ENCODE assay signal across 12 cellular contexts in the genomic region with DNA sequence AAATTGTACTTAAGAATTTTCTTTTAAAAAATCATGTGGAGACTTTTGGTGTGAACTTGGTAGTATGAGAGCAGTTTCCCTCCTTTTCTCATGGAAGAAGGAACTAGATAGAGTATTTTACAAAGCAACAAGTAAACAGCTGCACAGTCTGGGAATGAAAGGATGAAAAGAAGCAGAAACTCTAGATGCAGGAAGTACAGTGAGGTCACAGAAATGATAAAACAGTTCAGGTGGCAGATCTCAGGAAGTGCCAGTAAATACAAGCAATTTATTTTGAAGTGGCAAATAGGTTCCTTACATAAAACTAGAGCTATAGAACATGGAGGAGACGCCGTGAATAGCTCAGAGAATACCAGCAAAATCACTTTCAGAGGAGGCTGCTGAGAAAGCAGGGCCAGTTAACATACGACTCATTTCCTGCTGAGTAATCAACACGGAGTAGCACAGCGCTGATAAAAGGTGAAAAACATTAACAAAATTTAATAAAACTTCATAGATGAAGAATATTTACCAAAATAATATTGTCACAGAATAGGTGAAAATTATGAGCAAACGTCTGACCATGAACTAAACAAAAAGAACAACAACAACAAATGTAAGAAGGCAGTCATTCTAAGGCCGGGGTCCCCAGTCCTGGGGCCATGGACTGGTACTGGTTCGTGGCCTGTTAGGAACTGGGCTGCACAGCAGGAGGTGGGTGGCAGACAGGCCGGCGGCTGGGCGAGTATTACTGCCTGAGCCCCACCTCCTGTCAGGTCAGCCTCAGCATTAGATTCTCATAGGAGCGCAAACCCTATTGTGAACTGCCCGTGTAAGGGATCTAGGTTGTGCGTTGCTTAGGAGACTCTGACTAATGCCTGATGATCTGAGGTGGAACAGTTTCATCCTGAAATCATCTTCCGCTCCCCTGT. TPM values are rescaled to one million over a fixed set of nuclear protein-coding genes. Genes with fewer than 3 reads are reported as not detected.
DNase-seq lines count a peak whose midpoint lies in the region; ATAC-seq, FAIRE-seq and TF ChIP-seq lines count a peak whose summit lies in the region.
"Not testable (repeated sequence)": the region's sequence is repeated elsewhere in the genome, so short reads cannot be mapped to it uniquely, and the experiment has no call there.
"Had no signal": no experiment of that assay in that cellular context is flagged by ENCODE, and none has a peak within 500 bp of the region (broad histone marks: within the 10 kb centered on the region; RNA-seq: fewer than 3 reads in every experiment).

No MANE protein-coding gene starts in this region.

- SMC1A ChIA-PET in GM12878 (lab: Charles Lee; ENCODE audit: uncharacterized antibody, unreplicated experiment) = not testable (repeated sequence)

- dilution Hi-C loops in IMR-90 (cut with HindIII; ENCODE audit: low sequenced_read_pairs, unreplicated experiment) = not testable (repeated sequence)

- not testable (repeated sequence) for H3K79me2 ChIP-seq in GM12878 (ENCODE audit: control insufficient read depth, insufficient read depth, low read length)

- not testable (repeated sequence) for H3K18ac ChIP-seq in IMR-90 (ENCODE audit: low read depth, low read length)

- not testable (repeated sequence) for FAIRE-seq in GM12878 (lab: Jason Lieb, UNC)

- H3K4me1 ChIP-seq in IMR-90 (ENCODE audit: control insufficient read depth, insufficient read depth, low read length); GM12878 (ENCODE audit: control insufficient read depth, insufficient read depth, low read length): not testable (repeated sequence)

- not testable (repeated sequence) for H2AK9ac ChIP-seq in IMR-90 (replicated peaks; ENCODE audit: low read depth, low read length, poor library complexity)

- not testable (repeated sequence) for H4K8ac ChIP-seq in IMR-90 (ENCODE audit: low read depth in 2 of 2, low read length in 2 of 2)

- not testable (repeated sequence) for H2BK15ac ChIP-seq in IMR-90 (ENCODE audit: low read depth, low read length)

- H3K56ac ChIP-seq in IMR-90 (ENCODE audit: extremely low read depth, insufficient read depth, low read length) = not testable (repeated sequence)

- ATAC-seq in IMR-90 (ENCODE audit: low read depth) (peak; percentile 94), GM12878 (peak; percentile 27; the same call in 1 of the 3 replicates)

- H2AK5ac ChIP-seq in IMR-90 (ENCODE audit: low read depth, low read length) = not testable (repeated sequence)

- not testable (repeated sequence) for H3K79me1 ChIP-seq in IMR-90 (ENCODE audit: low read depth in 1 of 2, low read length in 2 of 2)

- H2BK120ac ChIP-seq in IMR-90 (ENCODE audit: low read depth, low read length) = 0 out of 2 replicates have a peak overlapping the region, but pooled peaks have one; percentile 32

- H4K20me1 ChIP-seq in IMR-90 (ENCODE audit: insufficient read depth, low read length); GM12878 (ENCODE audit: control insufficient read depth, insufficient read depth): not testable (repeated sequence)

- peak overlapping the region; percentile 65 for H3K27ac ChIP-seq in C4-2B
- H3K27ac ChIP-seq in IMR-90 (ENCODE audit: insufficient read depth, low read length); GM12878 (ENCODE audit: control insufficient read depth, insufficient read depth): not testable (repeated sequence)

- peak overlapping the region; percentile 45; the same call in 1 of the 2 replicates for H3K4me2 ChIP-seq in IMR-90 (ENCODE audit: low read depth, low read length)
- not testable (repeated sequence) for H3K4me2 ChIP-seq in GM12878 (ENCODE audit: control insufficient read depth, insufficient read depth)

- RAD21 ChIA-PET in GM12878 (lab: Charles Lee; ENCODE audit: unreplicated experiment) = not testable (repeated sequence)

- not testable (repeated sequence) for H3K9me3 ChIP-seq in IMR-90 (ENCODE audit: control insufficient read depth, insufficient read depth, low read length); GM12878 (replicated peaks; ENCODE audit: control insufficient read depth, insufficient read depth, low read length)

- H3K36me3 ChIP-seq in IMR-90 (ENCODE audit: control insufficient read depth, insufficient read depth, low read length); GM12878 (ENCODE audit: control insufficient read depth in 2 of 2, insufficient read depth in 2 of 2, low read length in 1 of 2): not testable (repeated sequence)

- H3K4ac ChIP-seq in IMR-90 (ENCODE audit: low read depth, low read length) = not testable (repeated sequence)

- not testable (repeated sequence) for H3K9me1 ChIP-seq in IMR-90 (ENCODE audit: insufficient read depth, low read length)

- H2AFZ ChIP-seq in IMR-90 (replicated peaks; ENCODE audit: low read length, poor library complexity); GM12878 (ENCODE audit: control insufficient read depth, low read depth, low read length): not testable (repeated sequence)

- not testable (repeated sequence) for TF ChIP-seq POLR2A in IMR-90 (IDR thresholded peaks at IDR 0.05; ENCODE audit: low read depth, low read length); GM12878 (IDR thresholded peaks at IDR 0.05; ENCODE audit: low read depth, low read length)

- POLR2A ChIA-PET in IMR-90 (lab: Charles Lee; ENCODE audit: unreplicated experiment); GM12878 (lab: Charles Lee): not testable (repeated sequence)

- not testable (repeated sequence) for H3K14ac ChIP-seq in IMR-90 (replicated peaks; ENCODE audit: low read depth, low read length)

- not testable (repeated sequence) for TF ChIP-seq CTCF in C4-2B (conservative IDR thresholded peaks at IDR 0.05); IMR-90 (conservative IDR thresholded peaks at IDR 0.05; ENCODE audit: low read depth, low read length); GM12878 (IDR thresholded peaks at IDR 0.05 in 2 of 3, conservative IDR thresholded peaks at IDR 0.05 in 1 of 3; ENCODE audit: control insufficient read depth in 2 of 3, extremely low read depth in 1 of 3, insufficient read depth in 1 of 3, low read depth in 3 of 3, low read length in 3 of 3)

- in situ Hi-C loops in IMR-90 (cut with MboI; ENCODE audit: low sequenced_read_pairs); GM12878 (cut with MboI): not testable (repeated sequence)

- not testable (repeated sequence) for H2BK20ac ChIP-seq in IMR-90 (ENCODE audit: low read depth, low read length)

- H3K23ac ChIP-seq in IMR-90 (ENCODE audit: low read depth, low read length) = not testable (repeated sequence)

- H3K9ac ChIP-seq in IMR-90 (ENCODE audit: low read depth, low read length); GM12878 (ENCODE audit: control insufficient read depth, insufficient read depth, low read length): not testable (repeated sequence)

- not testable (repeated sequence) for H3K4me3 ChIP-seq in IMR-90 (ENCODE audit: insufficient read depth, low read depth, low read length); GM12878

- H4K91ac ChIP-seq in IMR-90 (ENCODE audit: insufficient read depth, low read depth, low read length) = not testable (repeated sequence)

- not testable (repeated sequence) for TF ChIP-seq RAD21 in IMR-90 (IDR thresholded peaks at IDR 0.05; ENCODE audit: low read length); GM12878 (IDR thresholded peaks at IDR 0.05; ENCODE audit: insufficient read depth, low read depth, low read length)

- WGBS in IMR-90 (ENCODE audit: extremely low coverage in 2 of 2, insufficient read length in 1 of 2), 2 experiments = no CpG with 5 or more reads among the region's 15 CpGs
- 44% methylated on average over 9 of the region's 15 CpGs for WGBS in GM12878 (ENCODE audit: insufficient coverage, insufficient replicate concordance, low lambda C conversion rate, missing lambda C conversion rate)

- BruUV-seq in IMR-90 (replicated peaks; lab: Mats Ljungman, UMichigan); GM12878 (replicated peaks; lab: Mats Ljungman, UMichigan): not testable (repeated sequence)

- not testable (repeated sequence) for H3K27me3 ChIP-seq in IMR-90 (ENCODE audit: control insufficient read depth, insufficient read depth, low read length); GM12878 (replicated peaks in 1 of 2; ENCODE audit: control insufficient read depth in 2 of 2, insufficient read depth in 2 of 2, low read length in 1 of 2)

- intact Hi-C loops in IMR-90 (cut with micrococcal nuclease); GM12878 (cut with micrococcal nuclease; ENCODE audit: unreplicated experiment): not testable (repeated sequence)

- DNase-seq in IMR-90 (peak; percentile 29), RPMI7951 (ENCODE audit: low read depth) (peak; percentile 1), activated T-cell treated with anti-CD3 and anti-CD28 coated beads for 24 hours (ENCODE audit: low read depth) (peak; percentile 12), fibroblast of peridontal ligament (ENCODE audit: extremely low read depth) (peak; percentile 7), lung microvascular endothelial cell (ENCODE audit: low read depth in 2 of 2) (peak; percentile 44 to 70)
- DNase-seq in GM12878 (ENCODE audit: low read depth, low spot score) = not testable (repeated sequence)
- peak; percentile 9 for DNase-seq in stimulated activated CD4-positive, alpha-beta T cell treated with anti-CD3 and anti-CD28 coated beads, Interleukin-15, amount 100 ng/mL, for 24 hours

- peak overlapping the region; percentile 45 for H2BK5ac ChIP-seq in IMR-90 (ENCODE audit: low read depth, low read length, poor library complexity, severe bottlenecking)

- TF ChIP-seq EP300 in GM12878 (IDR thresholded peaks at IDR 0.05; ENCODE audit: borderline replicate concordance in 1 of 2, control insufficient read depth in 1 of 2, low read depth in 2 of 2, low read length in 2 of 2) = not testable (repeated sequence)

- CTCF ChIA-PET in IMR-90 (lab: Yijun Ruan, JAX); GM12878 (lab: Yijun Ruan, JAX): not testable (repeated sequence)

- H4K5ac ChIP-seq in IMR-90 (ENCODE audit: low read depth, low read length) = not testable (repeated sequence)

RNA-seq across cellular contexts. Expression of gene GOLGA6L7, which starts 29.2 kb away (rescaled TPM):
- not detected in 2 replicates for total RNA-seq in IMR-90 (2012; rRNA removed)
- not detected in 2 replicates for polyA plus RNA-seq in IMR-90 (2012; rRNA removed)
- not detected in 2 replicates for polyA plus RNA-seq in IMR-90 (2012; cell fraction: cytosol; rRNA removed)
- not detected in 2 replicates for polyA plus RNA-seq in IMR-90 (2012; cell fraction: nucleus; rRNA removed; ENCODE audit: low replicate concordance)
- not detected in 2 replicates for total RNA-seq in RPMI7951 (2014; rRNA removed; shearing (Covaris generic))
- not detected in 2 replicates for total RNA-seq in GM12878 (2013; cell fraction: nucleolus; rRNA removed)
- not detected in 2 replicates for total RNA-seq in GM12878 (2014; rRNA removed)
- total RNA-seq in GM12878 (2014; rRNA removed; fragmentation: Illumina TruSeq; extraction: Trizol) = not detected in 2 replicates
- total RNA-seq in GM12878 (2021) = not detected in 2 replicates
- not detected for polyA plus RNA-seq in GM12878 (2011; ENCODE audit: low read depth)
- polyA plus RNA-seq in GM12878 (2011; rRNA removed) = not detected in 2 replicates
- polyA plus RNA-seq in GM12878 (2011; cell fraction: cytosol; rRNA removed) = not detected in 2 replicates
- not detected in 2 replicates for polyA plus RNA-seq in GM12878 (2011; cell fraction: nucleus; rRNA removed)
- polyA plus RNA-seq in GM12878 (2012) = not detected in 2 replicates
- not detected in 2 replicates for polyA plus RNA-seq in GM12878 (2014; fragmentation: Illumina TruSeq; extraction: Trizol)
- polyA plus RNA-seq in GM12878 (2014; fragmentation: Nextera tagmentation; extraction: Ambion mirVana) = not detected
- polyA plus RNA-seq in GM12878 (2014; rRNA removed) = not detected in 2 replicates
- polyA plus RNA-seq in GM12878 (2016; fragmentation: Nextera tagmentation; extraction: Ambion mirVana) = not detected
- not detected in 2 replicates for polyA minus RNA-seq in GM12878 (2011; rRNA and poly(A)+ RNA removed)
- not detected in 2 replicates for polyA minus RNA-seq in GM12878 (2011; cell fraction: cytosol; rRNA and poly(A)+ RNA removed)
- polyA minus RNA-seq in GM12878 (2011; cell fraction: nucleus; rRNA and poly(A)+ RNA removed) = not detected in 2 replicates
- total RNA-seq in lung microvascular endothelial cell = not detected in 2 replicates
- total RNA-seq: gastroesophageal sphincter, ovary, skeletal muscle tissue, upper lobe of right lung had no signal
- polyA plus RNA-seq: ovary had no signal
